Comparison of ENCODE assay signal across 8 cellular contexts in genomic region chr11:12377106-12377823, GRCh38. TPM values are rescaled to one million over a fixed set of nuclear protein-coding genes. Genes with fewer than 3 reads are reported as not detected.
DNase-seq lines count a peak whose midpoint lies in the region; ATAC-seq and TF ChIP-seq lines count a peak whose summit lies in the region.

A gene with protein sequence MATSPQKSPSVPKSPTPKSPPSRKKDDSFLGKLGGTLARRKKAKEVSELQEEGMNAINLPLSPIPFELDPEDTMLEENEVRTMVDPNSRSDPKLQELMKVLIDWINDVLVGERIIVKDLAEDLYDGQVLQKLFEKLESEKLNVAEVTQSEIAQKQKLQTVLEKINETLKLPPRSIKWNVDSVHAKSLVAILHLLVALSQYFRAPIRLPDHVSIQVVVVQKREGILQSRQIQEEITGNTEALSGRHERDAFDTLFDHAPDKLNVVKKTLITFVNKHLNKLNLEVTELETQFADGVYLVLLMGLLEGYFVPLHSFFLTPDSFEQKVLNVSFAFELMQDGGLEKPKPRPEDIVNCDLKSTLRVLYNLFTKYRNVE (plus strand): TSS chr11:12377571. CDS start chr11:12377648, 77 bp downstream.

- no peaks in the 10 kb centered on the region for H3K27me3 ChIP-seq in esophagus muscularis mucosa
- H3K27me3 ChIP-seq in mucosa of rectum (ENCODE audit: control insufficient read depth in 2 of 2, insufficient read depth in 2 of 2, low read length in 2 of 2), result no peaks in the 10 kb centered on the region

- DNase-seq in activated CD4-positive, alpha-beta T cell treated with anti-CD3 and anti-CD28 coated beads for 36 hours, result no peak
- no peak for DNase-seq in activated CD4-positive, alpha-beta T cell treated with anti-CD3 and anti-CD28 coated beads for 1 hour
- DNase-seq in T1000 (lab: John Stamatoyannopoulos, UW), result peak; percentile 54
- peak; percentile 92 for DNase-seq in esophagus muscularis mucosa (ENCODE audit: extremely low spot score)
- DNase-seq in SHP77 (lab: John Stamatoyannopoulos, UW), result no peak
- no peak for DNase-seq in KBM-7
- DNase-seq in stimulated activated CD4-positive, alpha-beta T cell treated with anti-CD3 and anti-CD28 coated beads, Interleukin-12 subunit alpha, Interleukin-12 subunit beta, amount 100 ng/mL, for 4 hours, result no peak

- WGBS in esophagus muscularis mucosa, result 2% methylated on average over 11 of the region's 55 CpGs

- peak within 1 kb of the TSS; percentile 44 for H3K27ac Mint-ChIP-seq in activated CD4-positive, alpha-beta T cell treated with anti-CD3 and anti-CD28 coated beads for 36 hours

- no peaks in the 10 kb centered on the region for H3K9me3 Mint-ChIP-seq in activated CD4-positive, alpha-beta T cell treated with anti-CD3 and anti-CD28 coated beads for 36 hours (ENCODE audit: low read depth)

- H3K27ac ChIP-seq in esophagus muscularis mucosa (replicated peaks in 1 of 4), result peak within 1 kb of the TSS; percentile 96 to 100 (median 98)
- H3K27ac ChIP-seq in mucosa of rectum (ENCODE audit: low read depth in 2 of 2, low read length in 2 of 2), result peak within 1 kb of the TSS; percentile 94 to 95

- H3K27me3 Mint-ChIP-seq in activated CD4-positive, alpha-beta T cell treated with anti-CD3 and anti-CD28 coated beads for 36 hours, result peaks cover 26% of the 10 kb centered on the region

- peak within 1 kb of the TSS; percentile 88 to 89 for H3K9ac ChIP-seq in mucosa of rectum (ENCODE audit: low read depth in 1 of 2, low read length in 2 of 2)

- peaks cover 8% of the 10 kb centered on the region for H3K4me1 Mint-ChIP-seq in activated CD4-positive, alpha-beta T cell treated with anti-CD3 and anti-CD28 coated beads for 36 hours

- H3K9me3 ChIP-seq in esophagus muscularis mucosa (no peaks in the 10 kb centered on the region), mucosa of rectum (ENCODE audit: control insufficient read depth in 2 of 2, low read length in 2 of 2) (no peaks in the 10 kb centered on the region)

- ATAC-seq in activated CD4-positive, alpha-beta T cell treated with anti-CD3 and anti-CD28 coated beads for 36 hours, result peak; percentile 23

- peak in 1 of 3 experiments; percentile 39 for TF ChIP-seq CTCF in esophagus muscularis mucosa (IDR thresholded peaks at IDR 0.05)

- in situ Hi-C loops in KBM-7 (cut with MboI; ENCODE audit: low pct_unique_long_range_greater_than_20kb, low sequenced_read_pairs), result no loop called here

- no peak for TF ChIP-seq EP300 in esophagus muscularis mucosa (IDR thresholded peaks at IDR 0.05)

- H3K4me1 ChIP-seq in esophagus muscularis mucosa, result peaks cover 34 to 64% (median 60%) of the 10 kb centered on the region in 4 donors
- peaks cover 4 to 12% of the 10 kb centered on the region in 2 donors for H3K4me1 ChIP-seq in mucosa of rectum (ENCODE audit: control insufficient read depth in 2 of 2, insufficient read depth in 2 of 2, low read length in 2 of 2)

- POLR2A ChIA-PET in activated CD4-positive, alpha-beta T cell treated with anti-CD3 and anti-CD28 coated beads for 36 hours (lab: Charles Lee), result interaction anchor here (0.6 kb wide), 1 partner anchor 11 kb away, joined by 3 read pairs; no protein-coding TSS in a partner anchor

- peaks cover 3% of the 10 kb centered on the region for H3K36me3 Mint-ChIP-seq in activated CD4-positive, alpha-beta T cell treated with anti-CD3 and anti-CD28 coated beads for 36 hours (ENCODE audit: low read depth)

- CTCF ChIA-PET in activated CD4-positive, alpha-beta T cell treated with anti-CD3 and anti-CD28 coated beads for 36 hours (lab: Charles Lee), result interaction anchor here (0.7 to 1.7 kb wide), 4 partner anchors 10 to 510 kb away, joined by 3 to 5 read pairs (median 4); no protein-coding TSS in a partner anchor

- intact Hi-C loops in activated CD4-positive, alpha-beta T cell treated with anti-CD3 and anti-CD28 coated beads for 36 hours (cut with DNase I, micrococcal nuclease), result no loop called here
- intact Hi-C loops in esophagus muscularis mucosa (cut with DNase I), result loop anchor here (2.0 to 5.0 kb wide), 2 partner anchors 46 to 295 kb away; partner anchors contain the start of gene TEAD1

- H3K36me3 ChIP-seq in esophagus muscularis mucosa, result peaks cover 0 to 5% (median 0%) of the 10 kb centered on the region in 4 donors
- H3K36me3 ChIP-seq in mucosa of rectum (ENCODE audit: control insufficient read depth in 2 of 2, insufficient read depth in 2 of 2, low read length in 2 of 2), result peaks cover 0 to 4% of the 10 kb centered on the region in 2 donors

- TF ChIP-seq POLR2A in esophagus muscularis mucosa (IDR thresholded peaks at IDR 0.05; ENCODE audit: low read depth), result peak; percentile 58

- H3K4me3 Mint-ChIP-seq in activated CD4-positive, alpha-beta T cell treated with anti-CD3 and anti-CD28 coated beads for 36 hours, result peak within 1 kb of the TSS; percentile 62

- H3K4me3 ChIP-seq in esophagus muscularis mucosa (peak within 1 kb of the TSS; percentile 73 to 82 (median 78)), mucosa of rectum (ENCODE audit: low read length in 2 of 2) (peak within 1 kb of the TSS; percentile 79 to 86)

RNA-seq across cellular contexts. Expression of the gene that starts here (rescaled TPM):
- under 1 TPM; 0.11 to 0.14 TPM for total RNA-seq in activated CD4-positive, alpha-beta T cell treated with anti-CD3 and anti-CD28 coated beads for 36 hours
- total RNA-seq in esophagus muscularis mucosa, result 100 to 1,000 TPM; 181 to 228 (median 210) TPM

Comparison
In these comparisons a context has a peak if more than half of its experiments do, and no peak if none do; other contexts are left out.
1. RNA of the gene that starts here (total RNA-seq): 181 to 228 TPM in esophagus muscularis mucosa; 0.11 to 0.14 TPM in activated CD4-positive, alpha-beta T cell treated with anti-CD3 and anti-CD28 coated beads for 36 hours; every median in the first group is over 100 times any median in the second.
2. Peak in ATAC-seq in activated CD4-positive, alpha-beta T cell treated with anti-CD3 and anti-CD28 coated beads for 36 hours; RNA of the gene not detected or under 1 TPM.
3. DNase-seq: peak in T1000 (single experiment) and esophagus muscularis mucosa (single experiment); none in activated CD4-positive, alpha-beta T cell treated with anti-CD3 and anti-CD28 coated beads for 36 hours (single experiment), activated CD4-positive, alpha-beta T cell treated with anti-CD3 and anti-CD28 coated beads for 1 hour (single experiment), SHP77 (0 of 2), KBM-7 (single experiment) and stimulated activated CD4-positive, alpha-beta T cell treated with anti-CD3 and anti-CD28 coated beads, Interleukin-12 subunit alpha, Interleukin-12 subunit beta, amount 100 ng/mL, for 4 hours (single experiment).